In genomic region chr19:18816645-18817044, GRCh38 we compare ENCODE assay signal across 9 cellular contexts. TPM values are rescaled to one million over a fixed set of nuclear protein-coding genes. Genes with fewer than 3 reads are reported as not detected.
"Had no signal": no experiment of that assay in that cellular context is flagged by ENCODE, and none has a peak within 500 bp of the region (broad histone marks: within the 10 kb centered on the region; RNA-seq: fewer than 3 reads in every experiment).

No MANE protein-coding gene starts in this region.

RNA-seq across cellular contexts. Expression of gene COMP, which starts 25.5 kb away (rescaled TPM):
- total RNA-seq: dermis microvascular lymphatic vessel endothelial cell, endodermal cell, foreskin keratinocyte, frontal cortex, left colon, left lobe of liver, mononuclear cell had no signal
- polyA plus RNA-seq: foreskin keratinocyte, immature natural killer cell, mammary epithelial cell had no signal
